In the genomic region with DNA sequence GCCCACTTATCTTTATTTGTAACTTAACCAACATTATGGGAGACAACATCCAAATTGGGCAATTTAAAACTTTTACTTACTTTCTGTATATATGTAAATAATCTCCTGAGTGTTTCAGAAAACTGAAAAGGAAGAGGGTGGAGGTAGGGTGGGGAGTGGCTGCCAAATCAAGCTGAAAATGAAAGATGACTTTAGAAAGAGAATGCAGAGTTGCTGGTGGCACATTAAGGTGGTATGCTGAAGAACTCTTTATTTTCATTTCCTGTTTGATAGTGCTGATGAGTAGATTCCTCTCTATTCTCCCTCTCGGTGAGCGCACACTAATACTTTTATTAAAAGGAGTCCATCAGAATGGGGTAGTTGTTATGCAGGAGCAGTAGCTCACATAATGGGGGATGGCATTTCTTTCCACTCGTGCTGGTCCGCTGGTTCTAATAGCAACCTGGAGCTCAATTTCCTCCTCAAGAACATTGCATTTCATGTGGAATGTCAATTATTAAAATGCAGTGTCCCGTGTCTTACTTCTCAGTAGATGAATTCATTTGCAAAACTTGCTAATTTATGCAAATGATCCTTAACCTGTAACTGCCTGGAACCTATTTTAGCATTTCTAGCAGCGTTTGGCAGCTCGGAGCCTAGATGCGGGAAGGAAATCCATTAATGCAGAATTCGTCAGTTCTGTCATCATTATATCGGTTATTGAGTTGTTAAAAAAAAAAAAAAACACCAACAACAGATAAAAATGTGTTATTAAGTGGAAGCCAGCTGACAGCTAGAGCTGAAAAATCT, we compare ENCODE assay signal across 22 cellular contexts.
A peak's percentile ranks its signal among the peaks of the same experiment; 100 is the strongest.
DNase-seq lines count a peak whose midpoint lies in the region; ATAC-seq, FAIRE-seq and TF ChIP-seq lines count a peak whose summit lies in the region.
"Had no signal": no experiment of that assay in that cellular context is flagged by ENCODE, and none has a peak within 500 bp of the region (broad histone marks: within the 10 kb centered on the region; RNA-seq: fewer than 3 reads in every experiment).

No MANE protein-coding gene starts in this region.

- no peaks in the 10 kb centered on the region for H3K36me3 Mint-ChIP-seq in neural progenitor cell
- H3K36me3 Mint-ChIP-seq: activated naive CD4-positive, alpha-beta T cell treated with anti-CD3 and anti-CD28 coated beads, Interleukin-2, amount 50 U/mL, for 72 hours; naive B cell had no signal

- peak; percentile 80 for ATAC-seq in HG02588 (IDR thresholded peaks at IDR 0.05; ENCODE audit: unreplicated experiment)
- ATAC-seq in left lobe of liver, result no peak
- ATAC-seq: activated naive CD4-positive, alpha-beta T cell treated with anti-CD3 and anti-CD28 coated beads, Interleukin-2, amount 50 U/mL, for 72 hours had no signal

- no peak for TF ChIP-seq CTCF in neural progenitor cell (IDR thresholded peaks at IDR 0.05)
- TF ChIP-seq CTCF in left ventricle myocardium inferior (IDR thresholded peaks at IDR 0.05; ENCODE audit: borderline replicate concordance), result no peak

- no peak overlapping the region for H3K27ac ChIP-seq in neural progenitor cell
- no peak overlapping the region for H3K27ac ChIP-seq in left ventricle myocardium inferior (replicated peaks)
- H3K27ac ChIP-seq: BLaER1 treated with 17β-estradiol and CSF1 and Interleukin-3, amounts not matched to agents 10 nM and 100 nM; brain microvascular endothelial cell; esophagus squamous epithelium had no signal

- no peaks in the 10 kb centered on the region for H3F3A ChIP-seq in neural progenitor cell (ENCODE audit: low read depth)

- peak overlapping the region; percentile 29 for H2AFZ ChIP-seq in neural progenitor cell (replicated peaks)

- no peaks in the 10 kb centered on the region for H3K27me3 Mint-ChIP-seq in neural progenitor cell (ENCODE audit: insufficient read depth, low read depth)

- H3K36me3 ChIP-seq in neural progenitor cell, result no peaks in the 10 kb centered on the region
- H3K36me3 ChIP-seq in left ventricle myocardium inferior, result no peaks in the 10 kb centered on the region
- H3K36me3 ChIP-seq: BLaER1 treated with 17β-estradiol and CSF1 and Interleukin-3, amounts not matched to agents 10 nM and 100 nM; brain microvascular endothelial cell; esophagus squamous epithelium had no signal

- intact Hi-C loops in left ventricle myocardium inferior (cut with micrococcal nuclease), result no loop called here

- FAIRE-seq in GM19239 (lab: Jason Lieb, UNC), result peak; percentile 18

- H3K9me3 ChIP-seq in neural progenitor cell (ENCODE audit: low read depth) (no peaks in the 10 kb centered on the region), left ventricle myocardium inferior (replicated peaks) (no peaks in the 10 kb centered on the region)
- H3K9me3 ChIP-seq: BLaER1 treated with 17β-estradiol and CSF1 and Interleukin-3, amounts not matched to agents 10 nM and 100 nM; esophagus squamous epithelium had no signal

- peaks cover 5% of the 10 kb centered on the region for H3K4me1 ChIP-seq in neural progenitor cell
- peaks cover 11% of the 10 kb centered on the region for H3K4me1 ChIP-seq in left ventricle myocardium inferior
- H3K4me1 ChIP-seq: BLaER1 treated with 17β-estradiol and CSF1 and Interleukin-3, amounts not matched to agents 10 nM and 100 nM had no signal

- H3K27ac Mint-ChIP-seq in neural progenitor cell, result no peak overlapping the region
- H3K27ac Mint-ChIP-seq: activated naive CD4-positive, alpha-beta T cell treated with anti-CD3 and anti-CD28 coated beads, Interleukin-2, amount 50 U/mL, for 72 hours; naive B cell; stimulated activated naive CD8-positive, alpha-beta T cell treated with anti-CD3 and anti-CD28 coated beads, Interleukin-15, Interleukin-2, amounts not matched to agents 100 ng/mL and 50 ng/mL, for 24 hours had no signal

- DNase-seq in GM19239 (ENCODE audit: insufficient read length, low spot score) (no peak), NCI-H526 (lab: John Stamatoyannopoulos, UW) (peak; percentile 77 to 87), neural progenitor cell (ENCODE audit: low spot score) (no peak), GF-D8 (lab: John Stamatoyannopoulos, UW) (no peak), left lobe of liver (ENCODE audit: low spot score) (no peak), left ventricle myocardium inferior (no peak)
- DNase-seq in central memory CD4-positive, alpha-beta T cell, result no peak
- DNase-seq: activated CD4-positive, alpha-beta T cell treated with anti-CD3 and anti-CD28 coated beads for 48 hours; brain microvascular endothelial cell; DMS79; esophagus squamous epithelium; hippocampal formation; IMR-90; naive B cell; NCI-H2171 treated with DMSO at 0.1 percent for 48 hours; NK-92 treated with Interleukin-12 subunit alpha and Interleukin-12 subunit beta, amount 100 ng/mL, for 24 hours; Right ventricle myocardium superior; stimulated activated CD4-positive, alpha-beta T cell treated with anti-CD3 and anti-CD28 coated beads, Interleukin-12 subunit alpha, Interleukin-12 subunit beta, amount 100 ng/mL, for 4 hours had no signal

- no peak overlapping the region for H3K9ac ChIP-seq in neural progenitor cell
- H3K9ac ChIP-seq: BLaER1 treated with 17β-estradiol and CSF1 and Interleukin-3, amounts not matched to agents 10 nM and 100 nM had no signal

- no peaks in the 10 kb centered on the region for H3K9me3 Mint-ChIP-seq in neural progenitor cell
- H3K9me3 Mint-ChIP-seq: activated naive CD4-positive, alpha-beta T cell treated with anti-CD3 and anti-CD28 coated beads, Interleukin-2, amount 50 U/mL, for 72 hours; stimulated activated naive CD8-positive, alpha-beta T cell treated with anti-CD3 and anti-CD28 coated beads, Interleukin-15, Interleukin-2, amounts not matched to agents 100 ng/mL and 50 ng/mL, for 24 hours had no signal

- H3K4me1 Mint-ChIP-seq in neural progenitor cell, result peaks cover 8% of the 10 kb centered on the region
- H3K4me1 Mint-ChIP-seq: naive B cell had no signal

- H3K4me2 ChIP-seq in neural progenitor cell, result no peak overlapping the region
- H3K4me2 ChIP-seq: BLaER1 treated with 17β-estradiol and CSF1 and Interleukin-3, amounts not matched to agents 10 nM and 100 nM had no signal

- no peaks in the 10 kb centered on the region for H4K20me1 ChIP-seq in neural progenitor cell (ENCODE audit: low read depth)
- H4K20me1 ChIP-seq: BLaER1 treated with 17β-estradiol and CSF1 and Interleukin-3, amounts not matched to agents 10 nM and 100 nM had no signal

- H3K27me3 ChIP-seq in neural progenitor cell (no peaks in the 10 kb centered on the region), left ventricle myocardium inferior (ENCODE audit: low read depth) (no peaks in the 10 kb centered on the region)
- H3K27me3 ChIP-seq: BLaER1 treated with 17β-estradiol and CSF1 and Interleukin-3, amounts not matched to agents 10 nM and 100 nM; brain microvascular endothelial cell; esophagus squamous epithelium had no signal

- H3K4me3 ChIP-seq in neural progenitor cell (no peak overlapping the region), left ventricle myocardium inferior (no peak overlapping the region)
- H3K4me3 ChIP-seq: BLaER1 treated with 17β-estradiol and CSF1 and Interleukin-3, amounts not matched to agents 10 nM and 100 nM; esophagus squamous epithelium had no signal

- no peaks in the 10 kb centered on the region for H3K79me2 ChIP-seq in neural progenitor cell (ENCODE audit: low read depth)

- H3K4me3 Mint-ChIP-seq in neural progenitor cell, result no peak overlapping the region
- H3K4me3 Mint-ChIP-seq: naive B cell; stimulated activated naive CD8-positive, alpha-beta T cell treated with anti-CD3 and anti-CD28 coated beads, Interleukin-15, Interleukin-2, amounts not matched to agents 100 ng/mL and 50 ng/mL, for 24 hours had no signal

Comparison
In these comparisons a context has a peak if more than half of its experiments do, and no peak if none do; other contexts are left out.
1. DNase-seq: peak in NCI-H526 (2 of 2); none in GM19239 (single experiment), neural progenitor cell (single experiment), GF-D8 (single experiment), left lobe of liver (single experiment), central memory CD4-positive, alpha-beta T cell (single experiment) and left ventricle myocardium inferior (single experiment).